In genomic region chr1:201348211-201348566, GRCh38 we compare ENCODE assay signal across 8 cellular contexts. TPM values are rescaled to one million over a fixed set of nuclear protein-coding genes. Genes with fewer than 3 reads are reported as not detected.
DNase-seq lines count a peak whose midpoint lies in the region; ATAC-seq and TF ChIP-seq lines count a peak whose summit lies in the region.

No MANE protein-coding gene starts in this region.

- DNase-seq in SIG-M5 treated with dmso at 0.1 percent for 504 hours (lab: John Stamatoyannopoulos, UW; ENCODE audit: unreplicated experiment) (peak; percentile 64), SIG-M5 (lab: John Stamatoyannopoulos, UW) (no peak), LoVo (ENCODE audit: low spot score) (peak; percentile 53), fibroblast of pulmonary artery (ENCODE audit: low read depth) (peak; percentile 55), trophoblast cell (peak in 1 of 2 donors; percentile 56)

- no peaks in the 10 kb centered on the region for H3K79me1 ChIP-seq in trophoblast cell (ENCODE audit: low read length)

- no peaks in the 10 kb centered on the region for H3F3A ChIP-seq in SU-DHL-6 (ENCODE audit: insufficient read depth)

- TF ChIP-seq CTCF in SU-DHL-6 (IDR thresholded peaks at IDR 0.05; ENCODE audit: insufficient read depth, low read length, poor library complexity, severe bottlenecking), result peak; percentile 65
- peak; percentile 67 for TF ChIP-seq CTCF in fibroblast of pulmonary artery (IDR thresholded peaks at IDR 0.05; ENCODE audit: low read length, missing control alignments)

- H3K79me2 ChIP-seq in SU-DHL-6 (ENCODE audit: insufficient read depth, low read length), result no peaks in the 10 kb centered on the region
- H3K79me2 ChIP-seq in trophoblast cell (ENCODE audit: control insufficient read depth, insufficient read depth, low read length, poor library complexity), result no peaks in the 10 kb centered on the region

- H3K4ac ChIP-seq in trophoblast cell (ENCODE audit: low read depth, low read length), result no peak overlapping the region

- H3K36me3 ChIP-seq in SU-DHL-6 (ENCODE audit: low read length) (no peaks in the 10 kb centered on the region), trophoblast cell (ENCODE audit: control insufficient read depth in 1 of 2, insufficient read depth in 2 of 2, low read length in 2 of 2) (no peaks in the 10 kb centered on the region)

- no peak overlapping the region for H3K9ac ChIP-seq in SU-DHL-6 (ENCODE audit: low read length)
- H3K9ac ChIP-seq in trophoblast cell (ENCODE audit: low read length), result no peak overlapping the region

- no peak overlapping the region for H3K23ac ChIP-seq in trophoblast cell (ENCODE audit: low read length)

- H3K4me3 ChIP-seq in SU-DHL-6 (ENCODE audit: insufficient read depth, low read length, poor library complexity, severe bottlenecking) (no peak overlapping the region), fibroblast of pulmonary artery (replicated peaks; ENCODE audit: low read depth, low read length) (no peak overlapping the region), trophoblast cell (ENCODE audit: low read depth, low read length) (no peak overlapping the region)

- WGBS in trophoblast cell (ENCODE audit: extremely low coverage, insufficient coverage, insufficient read length), result no CpG with 5 or more reads among the region's 6 CpGs

- no peak overlapping the region for H4K12ac ChIP-seq in trophoblast cell (ENCODE audit: low read depth, low read length)

- no peak overlapping the region for H2BK120ac ChIP-seq in trophoblast cell (ENCODE audit: insufficient read depth, low read length, poor library complexity)

- H2AK5ac ChIP-seq in trophoblast cell (ENCODE audit: low read length), result no peak overlapping the region

- H4K20me1 ChIP-seq in SU-DHL-6 (ENCODE audit: low read depth, low read length), result no peaks in the 10 kb centered on the region

- peaks cover 9 to 21% of the 10 kb centered on the region in 2 experiments for H3K4me1 ChIP-seq in trophoblast cell (ENCODE audit: control insufficient read depth in 1 of 2, insufficient read depth in 2 of 2, low read length in 2 of 2)

- no peak overlapping the region for H2AFZ ChIP-seq in SU-DHL-6 (ENCODE audit: low read depth, low read length, severe bottlenecking)
- peak overlapping the region; percentile 6 for H2AFZ ChIP-seq in trophoblast cell (ENCODE audit: insufficient read depth, low read length, poor library complexity)

- no peaks in the 10 kb centered on the region for H3K9me2 ChIP-seq in SU-DHL-6 (replicated peaks; ENCODE audit: insufficient read depth, low read length)

- no peak overlapping the region for H2BK12ac ChIP-seq in trophoblast cell (ENCODE audit: low read length)

- peak overlapping the region; percentile 49 for H4K8ac ChIP-seq in trophoblast cell (ENCODE audit: low read depth, low read length)

- H3K4me2 ChIP-seq in SU-DHL-6 (ENCODE audit: low read depth, low read length, poor library complexity, severe bottlenecking) (no peak overlapping the region), trophoblast cell (ENCODE audit: low read length) (no peak overlapping the region)

- no peak overlapping the region for H4K91ac ChIP-seq in trophoblast cell (ENCODE audit: low read depth, low read length)

- H3K27ac ChIP-seq in SU-DHL-6 (ENCODE audit: low read depth, low read length) (no peak overlapping the region), trophoblast cell (ENCODE audit: low read depth, low read length) (no peak overlapping the region)

- H3K9me3 ChIP-seq in SU-DHL-6 (ENCODE audit: insufficient read depth, low read length), result no peaks in the 10 kb centered on the region
- H3K9me3 ChIP-seq in trophoblast cell (ENCODE audit: insufficient read depth, low read depth, low read length), result no peaks in the 10 kb centered on the region

- no peak for ATAC-seq in HG03135 (IDR thresholded peaks at IDR 0.05; ENCODE audit: unreplicated experiment)
- no peak for ATAC-seq in GM19395 (IDR thresholded peaks at IDR 0.05; ENCODE audit: unreplicated experiment)

- H3K27me3 ChIP-seq in SU-DHL-6 (ENCODE audit: low read length), result no peaks in the 10 kb centered on the region; the same call in 1 of the 2 replicates
- H3K27me3 ChIP-seq in trophoblast cell (ENCODE audit: insufficient read depth, low read length), result no peaks in the 10 kb centered on the region

- no peak overlapping the region for H3K14ac ChIP-seq in trophoblast cell (ENCODE audit: low read length)

- H2BK5ac ChIP-seq in trophoblast cell (ENCODE audit: low read depth, low read length, poor library complexity), result no peak overlapping the region

- H3K18ac ChIP-seq in trophoblast cell (ENCODE audit: low read length), result no peak overlapping the region

RNA-seq across cellular contexts. Expression of gene TNNT2, which starts 29.3 kb away (rescaled TPM):
- polyA plus RNA-seq in trophoblast cell (2013), result 32.3 and 32.7 TPM in 2 replicates

RNA-seq across cellular contexts. Expression of gene LAD1, which starts 50.9 kb away (rescaled TPM):
- 28.6 and 30.4 TPM in 2 replicates for polyA plus RNA-seq in trophoblast cell (2013)
